In the genomic region with DNA sequence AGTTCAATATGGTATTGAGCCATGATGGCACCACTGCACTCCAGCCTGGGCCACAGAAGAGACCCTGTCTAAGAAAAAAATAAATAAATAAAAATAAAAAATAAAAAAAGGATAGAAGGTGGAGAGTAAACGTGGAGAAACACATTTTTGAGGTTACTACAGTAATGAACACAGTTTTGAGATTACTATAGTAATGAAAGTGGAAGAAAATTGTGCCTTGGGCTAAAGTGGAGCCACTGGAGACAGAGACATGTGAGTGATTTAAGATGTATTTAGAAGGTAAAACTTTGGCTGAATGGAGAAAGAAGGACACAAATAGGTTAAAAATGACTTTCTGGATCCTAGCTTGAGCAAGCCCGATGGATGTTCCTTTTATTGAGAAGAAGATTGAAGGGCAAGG, we compare ENCODE assay signal across 26 cellular contexts.
DNase-seq lines count a peak whose midpoint lies in the region; ATAC-seq, FAIRE-seq and TF ChIP-seq lines count a peak whose summit lies in the region.
"Had no signal": no experiment of that assay in that cellular context is flagged by ENCODE, and none has a peak within 500 bp of the region (broad histone marks: within the 10 kb centered on the region; RNA-seq: fewer than 3 reads in every experiment).

No MANE protein-coding gene starts in this region.

- H3K36me3 ChIP-seq in SK-N-SH (replicated peaks in 1 of 2; ENCODE audit: control insufficient read depth in 1 of 2, insufficient read depth in 2 of 2, low read length in 1 of 2) (no peaks in the 10 kb centered on the region), astrocyte (ENCODE audit: insufficient read depth, low read length) (no peaks in the 10 kb centered on the region)
- H3K36me3 ChIP-seq: breast epithelium, MG63, thoracic aorta, uterus had no signal

- CTCF ChIA-PET in SK-N-SH (lab: Yijun Ruan, JAX) = interaction anchor here (0.7 to 1.8 kb wide), 6 partner anchors 8 to 223 kb away, joined by 3 to 8 read pairs (median 4); no protein-coding TSS in a partner anchor

- peak overlapping the region; percentile 19; the same call in 1 of the 2 replicates for H2AFZ ChIP-seq in SK-N-SH (ENCODE audit: low read depth)
- no peak overlapping the region for H2AFZ ChIP-seq in astrocyte (ENCODE audit: low read depth, low read length)

- H3K27me3 ChIP-seq in SK-N-SH (ENCODE audit: insufficient read depth) = no peaks in the 10 kb centered on the region
- no peaks in the 10 kb centered on the region for H3K27me3 ChIP-seq in astrocyte (ENCODE audit: insufficient read depth, low read length)
- no peaks in the 10 kb centered on the region for H3K27me3 ChIP-seq in foreskin keratinocyte
- H3K27me3 ChIP-seq: breast epithelium, MG63, uterus had no signal

- H3K9me3 ChIP-seq in SK-N-SH = no peaks in the 10 kb centered on the region; the same call in 1 of the 2 replicates
- H3K9me3 ChIP-seq in astrocyte (ENCODE audit: insufficient read depth, low read depth, low read length) = no peaks in the 10 kb centered on the region
- H3K9me3 ChIP-seq: breast epithelium, MG63, psoas muscle, thoracic aorta, uterus had no signal

- H4K20me1 ChIP-seq in SK-N-SH (ENCODE audit: insufficient read depth) (no peaks in the 10 kb centered on the region), astrocyte (ENCODE audit: insufficient read depth, low read length) (no peaks in the 10 kb centered on the region)

- H3K4me1 ChIP-seq in SK-N-SH (ENCODE audit: control insufficient read depth in 1 of 2, insufficient read depth in 2 of 2, low read depth in 1 of 2, low read length in 1 of 2) = peaks cover 6 to 10% of the 10 kb centered on the region in 2 experiments; a peak in 3 of 4 replicates
- H3K4me1 ChIP-seq in astrocyte (ENCODE audit: insufficient read depth, low read length) = peaks cover 14% of the 10 kb centered on the region
- no peaks in the 10 kb centered on the region for H3K4me1 ChIP-seq in foreskin keratinocyte
- H3K4me1 ChIP-seq: breast epithelium, psoas muscle had no signal

- no peak overlapping the region; a peak in 1 of 4 replicates for H3K27ac ChIP-seq in SK-N-SH (ENCODE audit: low read depth in 2 of 2, low read length in 1 of 2)
- H3K27ac ChIP-seq in astrocyte (ENCODE audit: low read depth, low read length) = peak overlapping the region; percentile 34
- H3K27ac ChIP-seq in foreskin keratinocyte = no peak overlapping the region
- H3K27ac ChIP-seq: breast epithelium, psoas muscle, RWPE1, thoracic aorta, uterus had no signal

- no peak overlapping the region for H3K4me3 Mint-ChIP-seq in astrocyte (ENCODE audit: unreplicated experiment)
- H3K4me3 Mint-ChIP-seq: activated B cell treated with CpG ODN at 0.5 μM for 24 hours; activated naive CD4-positive, alpha-beta T cell treated with anti-CD3 and anti-CD28 coated beads, Interleukin-2, amount 10 ng/mL, durations not matched to agents 7 days and 5 days; activated T-helper 1 cell treated with anti-CD3 and anti-CD28 coated beads, Interleukin-12 subunit alpha, Interleukin-12 subunit beta, Interleukin-2, Interleukin-4 antibody, amounts not matched to agents 30 ng/mL and 10 ng/mL and 1 ng/mL, durations not matched to agents 14 hours and 24 hours and 36 hours; CD4-positive, CD25-positive, alpha-beta regulatory T cell; stimulated activated naive CD8-positive, alpha-beta T cell treated with anti-CD3 and anti-CD28 coated beads, Interleukin-15, Interleukin-2, amounts not matched to agents 100 ng/mL and 50 ng/mL, for 24 hours had no signal

- peaks cover 5% of the 10 kb centered on the region for H3K4me1 Mint-ChIP-seq in astrocyte (ENCODE audit: low read depth, unreplicated experiment)
- H3K4me1 Mint-ChIP-seq: activated B cell treated with CpG ODN at 0.5 μM for 24 hours; activated naive CD4-positive, alpha-beta T cell treated with anti-CD3 and anti-CD28 coated beads, Interleukin-2, amount 10 ng/mL, durations not matched to agents 7 days and 5 days; CD4-positive, CD25-positive, alpha-beta regulatory T cell had no signal

- H3K79me2 ChIP-seq in SK-N-SH (ENCODE audit: insufficient read depth) (no peaks in the 10 kb centered on the region), astrocyte (ENCODE audit: insufficient read depth, low read length) (no peaks in the 10 kb centered on the region)

- H3K4me2 ChIP-seq in SK-N-SH (no peak overlapping the region), astrocyte (ENCODE audit: low read length) (no peak overlapping the region)

- DNase-seq in SK-N-SH (no peak), astrocyte (ENCODE audit: low read depth) (no peak), NCI-H510A (lab: John Stamatoyannopoulos, UW) (no peak), foreskin keratinocyte (no peak)
- DNase-seq in activated T-cell treated with anti-CD3 and anti-CD28 coated beads, Interleukin-2, amount 50 U/mL, for 1 hour = no peak
- DNase-seq: activated B cell treated with CpG ODN at 0.5 μM for 24 hours; activated CD4-positive, alpha-beta T cell treated with anti-CD3 and anti-CD28 coated beads, Interleukin-2, amount 50 U/mL, for 1 hour; activated naive CD4-positive, alpha-beta T cell treated with anti-CD3 and anti-CD28 coated beads, Interleukin-2, amount 10 ng/mL, durations not matched to agents 7 days and 5 days; CD4-positive, CD25-positive, alpha-beta regulatory T cell; glutamatergic neuron; left ventricle myocardium superior; NCI-H2029; psoas muscle; T-helper 9 cell; uterus had no signal

- no peak for TF ChIP-seq CTCF in SK-N-SH (IDR thresholded peaks at IDR 0.05)
- TF ChIP-seq CTCF in astrocyte (IDR thresholded peaks at IDR 0.05; ENCODE audit: insufficient read depth, low read depth, low read length) = no peak
- no peak for TF ChIP-seq CTCF in foreskin keratinocyte (conservative IDR thresholded peaks at IDR 0.05)

- H3K4me3 ChIP-seq in SK-N-SH (ENCODE audit: low read depth in 2 of 2, low read length in 1 of 2) = no peak overlapping the region
- no peak overlapping the region for H3K4me3 ChIP-seq in astrocyte (ENCODE audit: insufficient read depth, low read depth, low read length)
- H3K4me3 ChIP-seq: breast epithelium, K562, MG63, psoas muscle, thoracic aorta, uterus had no signal

- no peak overlapping the region for H3K27ac Mint-ChIP-seq in astrocyte (ENCODE audit: unreplicated experiment)
- H3K27ac Mint-ChIP-seq: activated B cell treated with CpG ODN at 0.5 μM for 24 hours; activated naive CD4-positive, alpha-beta T cell treated with anti-CD3 and anti-CD28 coated beads, Interleukin-2, amount 10 ng/mL, durations not matched to agents 7 days and 5 days; activated T-helper 1 cell treated with anti-CD3 and anti-CD28 coated beads, Interleukin-12 subunit alpha, Interleukin-12 subunit beta, Interleukin-2, Interleukin-4 antibody, amounts not matched to agents 30 ng/mL and 10 ng/mL and 1 ng/mL, durations not matched to agents 14 hours and 24 hours and 36 hours; CD4-positive, CD25-positive, alpha-beta regulatory T cell; stimulated activated naive CD8-positive, alpha-beta T cell treated with anti-CD3 and anti-CD28 coated beads, Interleukin-15, Interleukin-2, amounts not matched to agents 100 ng/mL and 50 ng/mL, for 24 hours had no signal

- ATAC-seq in SK-N-SH treated with all-trans-retinoic acid at 6 μM for 48 hours (no peak), HG03565 (IDR thresholded peaks at IDR 0.05; ENCODE audit: unreplicated experiment) (peak; percentile 61), HG02642 (IDR thresholded peaks at IDR 0.05; ENCODE audit: poor library complexity, unreplicated experiment) (no peak), foreskin keratinocyte (no peak)
- ATAC-seq: K562, left ventricle myocardium superior, psoas muscle had no signal

- TF ChIP-seq RAD21 in SK-N-SH (IDR thresholded peaks at IDR 0.05; ENCODE audit: low read length) = no peak

- no peaks in the 10 kb centered on the region for H3F3A ChIP-seq in SK-N-SH (replicated peaks; ENCODE audit: insufficient read depth)

- no peaks in the 10 kb centered on the region for H3K36me3 Mint-ChIP-seq in astrocyte (ENCODE audit: low read depth, unreplicated experiment)
- H3K36me3 Mint-ChIP-seq: activated naive CD4-positive, alpha-beta T cell treated with anti-CD3 and anti-CD28 coated beads, Interleukin-2, amount 10 ng/mL, durations not matched to agents 7 days and 5 days; CD4-positive, CD25-positive, alpha-beta regulatory T cell had no signal

- 92% methylated on average over 2 of the region's 2 CpGs for WGBS in SK-N-SH (ENCODE audit: low lambda C conversion rate)

- no peaks in the 10 kb centered on the region for H3K27me3 Mint-ChIP-seq in astrocyte (ENCODE audit: low read depth, unreplicated experiment)
- H3K27me3 Mint-ChIP-seq: activated B cell treated with CpG ODN at 0.5 μM for 24 hours; activated naive CD4-positive, alpha-beta T cell treated with anti-CD3 and anti-CD28 coated beads, Interleukin-2, amount 10 ng/mL, durations not matched to agents 7 days and 5 days; CD4-positive, CD25-positive, alpha-beta regulatory T cell; stimulated activated naive CD8-positive, alpha-beta T cell treated with anti-CD3 and anti-CD28 coated beads, Interleukin-15, Interleukin-2, amounts not matched to agents 100 ng/mL and 50 ng/mL, for 24 hours had no signal

- no peak for TF ChIP-seq EP300 in SK-N-SH (IDR thresholded peaks at IDR 0.05; ENCODE audit: borderline replicate concordance in 1 of 2, low read depth in 1 of 2, low read length in 1 of 2)

- no peak for FAIRE-seq in astrocyte (lab: Jason Lieb, UNC)
- FAIRE-seq: K562, keratinocyte had no signal

- POLR2A ChIA-PET in SK-N-SH (lab: Yijun Ruan, JAX) = no interaction called here

- no peaks in the 10 kb centered on the region for H3K9me2 ChIP-seq in SK-N-SH

- H3K9ac ChIP-seq in SK-N-SH (no peak overlapping the region), astrocyte (ENCODE audit: low read length) (no peak overlapping the region)

- peaks cover 3% of the 10 kb centered on the region for H3K9me3 Mint-ChIP-seq in astrocyte (ENCODE audit: unreplicated experiment)
- H3K9me3 Mint-ChIP-seq: activated B cell treated with CpG ODN at 0.5 μM for 24 hours; activated naive CD4-positive, alpha-beta T cell treated with anti-CD3 and anti-CD28 coated beads, Interleukin-2, amount 10 ng/mL, durations not matched to agents 7 days and 5 days; stimulated activated naive CD8-positive, alpha-beta T cell treated with anti-CD3 and anti-CD28 coated beads, Interleukin-15, Interleukin-2, amounts not matched to agents 100 ng/mL and 50 ng/mL, for 24 hours had no signal

TF ChIP-seq in SK-N-SH, 30 proteins besides CTCF, POLR2A, EP300 and RAD21 (continues in another document):
- TF ChIP-seq JUND (IDR thresholded peaks at IDR 0.05) = no peak
- TF ChIP-seq GABPA (IDR thresholded peaks at IDR 0.05; ENCODE audit: low read depth) = no peak
- no peak for TF ChIP-seq YY1 (IDR thresholded peaks at IDR 0.05; ENCODE audit: low read depth)
- TF ChIP-seq POLR2AphosphoS5 (IDR thresholded peaks at IDR 0.05; ENCODE audit: low read depth, low read length) = no peak
- TF ChIP-seq EZH2phosphoT487 (IDR thresholded peaks at IDR 0.05; ENCODE audit: borderline replicate concordance, low read depth) = no peak
- TF ChIP-seq FOXM1 (IDR thresholded peaks at IDR 0.05; ENCODE audit: low read depth) = no peak

TF ChIP-seq in SK-N-SH treated with all-trans-retinoic acid at 6 μM for 48 hours, 23 proteins besides CTCF, POLR2A, EP300 and RAD21:
- TF ChIP-seq ZNF70 (CRISPR knock-in tag; IDR thresholded peaks at IDR 0.05) = no peak
